Comparison of ENCODE assay signal across 11 cellular contexts in the genomic region with DNA sequence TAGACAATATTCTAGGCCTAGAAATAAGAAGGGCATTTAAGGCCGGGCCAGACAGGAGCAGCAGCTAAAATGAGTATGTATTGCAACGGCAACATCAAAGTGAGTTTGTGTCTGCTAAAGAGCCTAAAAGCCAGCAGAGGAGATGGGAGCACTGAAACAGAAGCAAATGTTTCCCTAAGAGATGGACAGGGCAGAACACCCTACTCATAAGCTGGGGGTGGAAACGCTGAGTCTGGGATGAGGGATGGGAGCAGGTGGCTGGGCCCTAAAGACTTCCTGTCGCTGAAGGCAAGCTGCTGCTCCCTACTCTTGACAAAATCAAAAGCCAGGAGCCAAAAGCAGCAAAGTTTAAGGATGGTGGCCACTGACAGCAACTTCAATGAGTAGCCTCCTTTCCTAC. TPM values are rescaled to one million over a fixed set of nuclear protein-coding genes. Genes with fewer than 3 reads are reported as not detected.
DNase-seq lines count a peak whose midpoint lies in the region; ATAC-seq and TF ChIP-seq lines count a peak whose summit lies in the region.
"Had no signal": no experiment of that assay in that cellular context is flagged by ENCODE, and none has a peak within 500 bp of the region (broad histone marks: within the 10 kb centered on the region; RNA-seq: fewer than 3 reads in every experiment).

No MANE protein-coding gene starts in this region.

- H3K27ac ChIP-seq in CD4-positive, alpha-beta T cell (ENCODE audit: low read depth, low read length), result no peak overlapping the region
- H3K27ac ChIP-seq in esophagus muscularis mucosa (replicated peaks in 1 of 4) (peak overlapping the region; percentile 45 to 73 (median 66)), psoas muscle (peak overlapping the region; percentile 92), right cardiac atrium (ENCODE audit: low read length) (no peak overlapping the region)
- H3K27ac ChIP-seq: lower lobe of right lung, SJSA1 had no signal

- no peaks in the 10 kb centered on the region for H3K9me3 Mint-ChIP-seq in CD4-positive, alpha-beta T cell

- peaks cover 0 to 64% (median 52%) of the 10 kb centered on the region in 4 donors for H3K4me1 ChIP-seq in esophagus muscularis mucosa
- H3K4me1 ChIP-seq in psoas muscle, result peaks cover 48% of the 10 kb centered on the region
- H3K4me1 ChIP-seq in right cardiac atrium (ENCODE audit: control insufficient read depth, insufficient read depth, low read length), result peaks cover 5% of the 10 kb centered on the region

- WGBS in esophagus muscularis mucosa, result 75% methylated on average over 4 of the region's 4 CpGs
- WGBS in psoas muscle, 3 donors, result 24 to 37% (median 31%) methylated on average over 4 of the region's 4 CpGs
- WGBS in right cardiac atrium, result 92% methylated on average over 4 of the region's 4 CpGs

- POLR2A ChIA-PET in CD4-positive, alpha-beta T cell (lab: Charles Lee), result interaction anchor here (0.8 to 1.6 kb wide), 2 partner anchors 9 to 63 kb away, joined by 3 to 6 read pairs; no protein-coding TSS in a partner anchor

- intact Hi-C loops in CD4-positive, alpha-beta T cell (cut with DNase I, micrococcal nuclease), result no loop called here
- intact Hi-C loops in esophagus muscularis mucosa (cut with DNase I), result no loop called here
- intact Hi-C loops in psoas muscle (cut with DNase I), result no loop called here
- intact Hi-C loops in right cardiac atrium (cut with DNase I), result no loop called here

- no peaks in the 10 kb centered on the region for H3K9me3 ChIP-seq in CD4-positive, alpha-beta T cell (ENCODE audit: control insufficient read depth, low read length)
- H3K9me3 ChIP-seq in esophagus muscularis mucosa, result no peaks in the 10 kb centered on the region
- no peaks in the 10 kb centered on the region for H3K9me3 ChIP-seq in psoas muscle
- H3K9me3 ChIP-seq in right cardiac atrium (ENCODE audit: control insufficient read depth, low read length), result no peaks in the 10 kb centered on the region
- H3K9me3 ChIP-seq: lower lobe of right lung, SJSA1 had no signal

- H3K36me3 Mint-ChIP-seq in CD4-positive, alpha-beta T cell (ENCODE audit: low read depth), result no peaks in the 10 kb centered on the region

- peak overlapping the region; percentile 76 for H3K4me3 Mint-ChIP-seq in CD4-positive, alpha-beta T cell

- no peaks in the 10 kb centered on the region for H3K27me3 ChIP-seq in CD4-positive, alpha-beta T cell (ENCODE audit: control insufficient read depth, insufficient read depth, low read length)
- no peaks in the 10 kb centered on the region for H3K27me3 ChIP-seq in esophagus muscularis mucosa
- H3K27me3 ChIP-seq in psoas muscle (ENCODE audit: insufficient read depth in 3 of 3, low read length in 2 of 3), result no peaks in the 10 kb centered on the region
- H3K27me3 ChIP-seq in right cardiac atrium (ENCODE audit: control insufficient read depth, insufficient read depth), result no peaks in the 10 kb centered on the region
- H3K27me3 ChIP-seq: SJSA1 had no signal

- no peak for ATAC-seq in CD4-positive, alpha-beta T cell (ENCODE audit: poor library complexity)
- ATAC-seq in psoas muscle (peak; percentile 76 to 83 (median 76)), right cardiac atrium (no peak)

- peak overlapping the region; percentile 52 for H3K27ac Mint-ChIP-seq in CD4-positive, alpha-beta T cell

- TF ChIP-seq EP300 in esophagus muscularis mucosa (IDR thresholded peaks at IDR 0.05), result no peak

- peaks cover 0 to 17% (median 8%) of the 10 kb centered on the region in 4 donors for H3K36me3 ChIP-seq in esophagus muscularis mucosa
- H3K36me3 ChIP-seq in psoas muscle (ENCODE audit: insufficient read depth in 1 of 2, low read depth in 1 of 2), result peaks cover 2 to 64% of the 10 kb centered on the region in 2 donors

- H3K27me3 Mint-ChIP-seq in CD4-positive, alpha-beta T cell, result no peaks in the 10 kb centered on the region

- DNase-seq in CD4-positive, alpha-beta T cell, result no peak
- DNase-seq in LHCN-M2 (ENCODE audit: low read depth), result peak; percentile 94
- no peak for DNase-seq in esophagus muscularis mucosa (ENCODE audit: extremely low spot score)
- DNase-seq in psoas muscle, result peak; percentile 39 to 67
- no peak for DNase-seq in effector CD4-positive, alpha-beta T cell
- DNase-seq in NCI-H1105 (lab: John Stamatoyannopoulos, UW), result no peak
- DNase-seq in DMS 273 treated with DMSO at 0.1 percent for 48 hours (lab: John Stamatoyannopoulos, UW), result no peak
- no peak for DNase-seq in right cardiac atrium
- DNase-seq: Kasumi-1, lower lobe of right lung had no signal

- CTCF ChIA-PET in CD4-positive, alpha-beta T cell (lab: Charles Lee), result no interaction called here

- H3K4me3 ChIP-seq in esophagus muscularis mucosa, result no peak overlapping the region
- H3K4me3 ChIP-seq in psoas muscle, result peak overlapping the region; percentile 64
- no peak overlapping the region for H3K4me3 ChIP-seq in right cardiac atrium (ENCODE audit: low read length)
- H3K4me3 ChIP-seq: lower lobe of right lung, SJSA1 had no signal

- H3K4me1 Mint-ChIP-seq in CD4-positive, alpha-beta T cell (ENCODE audit: low read depth), result peaks cover 33% of the 10 kb centered on the region

- TF ChIP-seq POLR2A in esophagus muscularis mucosa (IDR thresholded peaks at IDR 0.05; ENCODE audit: low read depth), result no peak

- TF ChIP-seq CTCF in CD4-positive, alpha-beta T cell (IDR thresholded peaks at IDR 0.05), result no peak
- no peak for TF ChIP-seq CTCF in esophagus muscularis mucosa (IDR thresholded peaks at IDR 0.05)
- no peak for TF ChIP-seq CTCF in psoas muscle (IDR thresholded peaks at IDR 0.05)

RNA-seq across cellular contexts. Expression of a gene that starts 40.5 kb away (rescaled TPM):
- total RNA-seq in CD4-positive, alpha-beta T cell, result 10 to 100 TPM; 17.3 to 17.9 TPM
- total RNA-seq in LHCN-M2 (2014; rRNA removed) (14.4 and 16.8 TPM in 2 replicates), esophagus muscularis mucosa (10 to 100 TPM in 1 of 4 donors, 1 to 10 TPM in 3; 5.7 to 10.1 (median 7.8) TPM), psoas muscle (1 to 10 TPM; 2.8 to 4.0 (median 3.8) TPM), right cardiac atrium (10 to 100 TPM in 1 of 4 donors, 1 to 10 TPM in 3; 5.2 to 11.9 (median 6.3) TPM)
- polyA plus RNA-seq in LHCN-M2 (2012), result 9.1 TPM
- polyA plus RNA-seq in psoas muscle (1 to 10 TPM; 1.2 to 3.3 (median 1.3) TPM), right cardiac atrium (12.9 TPM)

Comparison
In these comparisons a context has a peak if more than half of its experiments do, and no peak if none do; other contexts are left out.
1. ATAC-seq: peak in psoas muscle (4 of 4); none in CD4-positive, alpha-beta T cell (single experiment) and right cardiac atrium (0 of 2).
2. DNase-seq: peak in LHCN-M2 (single experiment) and psoas muscle (2 of 2); none in CD4-positive, alpha-beta T cell (0 of 10), esophagus muscularis mucosa (single experiment), effector CD4-positive, alpha-beta T cell (single experiment), NCI-H1105 (single experiment), DMS 273 treated with DMSO at 0.1 percent for 48 hours (single experiment) and right cardiac atrium (0 of 3).
3. H3K27ac ChIP-seq: peak in esophagus muscularis mucosa (4 of 4) and psoas muscle (single experiment); none in CD4-positive, alpha-beta T cell (single experiment) and right cardiac atrium (single experiment).